1 cellular context compared by ENCODE assay signal in genomic region chr6:19845271-19846046, GRCh38.
TF ChIP-seq lines count a peak whose summit lies in the region.

No MANE protein-coding gene starts in this region.

TF ChIP-seq in IMR-90, 13 proteins besides CTCF, POLR2A, EP300 and RAD21:
- TF ChIP-seq FOS (IDR thresholded peaks at IDR 0.05; ENCODE audit: low read depth, low read length) (no peak), CEBPB (IDR thresholded peaks at IDR 0.05; ENCODE audit: low read depth, low read length) (no peak), RCOR1 (IDR thresholded peaks at IDR 0.05; ENCODE audit: insufficient replicate concordance, low read length) (no peak), ELK1 (IDR thresholded peaks at IDR 0.05; ENCODE audit: borderline replicate concordance, low read depth, low read length) (no peak), SMC3 (IDR thresholded peaks at IDR 0.05; ENCODE audit: low read depth, low read length) (no peak), RFX5 (IDR thresholded peaks at IDR 0.05; ENCODE audit: low read depth, low read length) (no peak), MAFK (IDR thresholded peaks at IDR 0.05; ENCODE audit: low read depth, low read length) (no peak), MXI1 (IDR thresholded peaks at IDR 0.05; ENCODE audit: borderline replicate concordance, low read depth, low read length) (no peak), BHLHE40 (IDR thresholded peaks at IDR 0.05; ENCODE audit: low read depth, low read length) (no peak), USF2 (IDR thresholded peaks at IDR 0.05; ENCODE audit: low read depth, low read length) (no peak), MAZ (IDR thresholded peaks at IDR 0.05; ENCODE audit: borderline replicate concordance, low read depth, low read length) (no peak), CHD1 (IDR thresholded peaks at IDR 0.05; ENCODE audit: low read depth, low read length) (no peak), NFE2L2 (IDR thresholded peaks at IDR 0.05; ENCODE audit: low read depth, low read length) (no peak)
